Comparison of ENCODE assay signal across 8 cellular contexts in genomic region chr22:23179381-23180294, GRCh38. TPM values are rescaled to one million over a fixed set of nuclear protein-coding genes. Genes with fewer than 3 reads are reported as not detected.
A peak's percentile ranks its signal among the peaks of the same experiment; 100 is the strongest.
DNase-seq lines count a peak whose midpoint lies in the region; ATAC-seq and TF ChIP-seq lines count a peak whose summit lies in the region.

No MANE protein-coding gene starts in this region.

- no peak for TF ChIP-seq CTCF in GM23338 (conservative IDR thresholded peaks at IDR 0.05; ENCODE audit: low read depth in 2 of 2)

- peaks cover 42% of the 10 kb centered on the region for H3K36me3 Mint-ChIP-seq in GM23338 (ENCODE audit: low read depth)
- H3K36me3 Mint-ChIP-seq in effector memory CD8-positive, alpha-beta T cell (ENCODE audit: insufficient read depth), result peaks cover 33% of the 10 kb centered on the region
- H3K36me3 Mint-ChIP-seq in naive thymus-derived CD8-positive, alpha-beta T cell, result peaks cover 0 to 5% (median 0%) of the 10 kb centered on the region in 3 donors

- peaks cover 24% of the 10 kb centered on the region for H4K20me1 ChIP-seq in GM23338 (replicated peaks; ENCODE audit: insufficient read depth)

- no peaks in the 10 kb centered on the region for H3K9me2 ChIP-seq in GM23338 (ENCODE audit: insufficient read depth)

- peaks cover 42% of the 10 kb centered on the region for H3K4me1 Mint-ChIP-seq in GM23338
- H3K4me1 Mint-ChIP-seq in effector memory CD8-positive, alpha-beta T cell (ENCODE audit: low read depth in 2 of 2), result peaks cover 50 to 60% of the 10 kb centered on the region in 2 donors
- H3K4me1 Mint-ChIP-seq in naive thymus-derived CD8-positive, alpha-beta T cell, result peaks cover 38 to 68% (median 54%) of the 10 kb centered on the region in 4 donors

- peak; percentile 28 for DNase-seq in GM23338 (ENCODE audit: low spot score)
- DNase-seq in SJSA1 (ENCODE audit: low read depth in 1 of 2, low spot score in 2 of 2), result peak in 1 of 2 experiments; percentile 33
- no peak for DNase-seq in effector memory CD8-positive, alpha-beta T cell
- peak in 2 of 10 donors; percentile 11 to 15 for DNase-seq in naive thymus-derived CD8-positive, alpha-beta T cell
- DNase-seq in NCI-H82 (lab: John Stamatoyannopoulos, UW), result no peak
- DNase-seq in SKM-1 treated with dmso at 0.1 percent for 144 hours (lab: John Stamatoyannopoulos, UW; ENCODE audit: unreplicated experiment), result no peak
- no peak for DNase-seq in DMS79 treated with DMSO at 0.1 percent for 48 hours (lab: John Stamatoyannopoulos, UW)

- peak overlapping the region; percentile 76 for H3K4me2 ChIP-seq in GM23338

- peak overlapping the region; percentile 66 for H3K4me3 Mint-ChIP-seq in GM23338
- H3K4me3 Mint-ChIP-seq in effector memory CD8-positive, alpha-beta T cell, result peak overlapping the region; percentile 81 to 87
- H3K4me3 Mint-ChIP-seq in naive thymus-derived CD8-positive, alpha-beta T cell, result peak overlapping the region; percentile 75 to 94 (median 82)

- no peak overlapping the region for H3K27ac ChIP-seq in GM23338 (ENCODE audit: low read depth)
- H3K27ac ChIP-seq in SJSA1, result peak overlapping the region; percentile 14; the same call in 1 of the 2 replicates

- peaks cover 15% of the 10 kb centered on the region for H3K9me3 ChIP-seq in SJSA1 (replicated peaks)

- peaks cover 9% of the 10 kb centered on the region; the same call in 1 of the 2 replicates for H3F3A ChIP-seq in GM23338 (replicated peaks; ENCODE audit: low read depth)

- no peak overlapping the region; the same call in 1 of the 2 replicates for H3K27ac Mint-ChIP-seq in GM23338
- H3K27ac Mint-ChIP-seq in effector memory CD8-positive, alpha-beta T cell, result peak overlapping the region; percentile 91 to 92
- H3K27ac Mint-ChIP-seq in naive thymus-derived CD8-positive, alpha-beta T cell, result peak overlapping the region; percentile 57 to 93 (median 88)

- H3K9me3 Mint-ChIP-seq in GM23338, result peaks cover 23% of the 10 kb centered on the region
- H3K9me3 Mint-ChIP-seq in effector memory CD8-positive, alpha-beta T cell, result peaks cover 0 to 5% of the 10 kb centered on the region in 2 donors
- H3K9me3 Mint-ChIP-seq in naive thymus-derived CD8-positive, alpha-beta T cell, result peaks cover 0 to 15% (median 0%) of the 10 kb centered on the region in 9 donors

- POLR2A ChIA-PET in naive thymus-derived CD8-positive, alpha-beta T cell (lab: Charles Lee), result interaction anchor here (0.7 to 3.9 kb wide), 11 partner anchors 35 to 206 kb away, joined by 3 to 29 read pairs (median 3); partner anchors contain the start of gene RSPH14

- peaks cover 34% of the 10 kb centered on the region for H3K27me3 Mint-ChIP-seq in GM23338 (ENCODE audit: insufficient read depth, low read depth, poor library complexity)
- no peaks in the 10 kb centered on the region for H3K27me3 Mint-ChIP-seq in effector memory CD8-positive, alpha-beta T cell
- H3K27me3 Mint-ChIP-seq in naive thymus-derived CD8-positive, alpha-beta T cell, result no peaks in the 10 kb centered on the region

- H2AFZ ChIP-seq in GM23338, result peak overlapping the region; percentile 84

- peaks cover 35% of the 10 kb centered on the region for H3K79me2 ChIP-seq in GM23338 (replicated peaks; ENCODE audit: insufficient read depth)

- no peak; the same call in 2 of the 3 replicates for ATAC-seq in GM23338
- ATAC-seq in effector memory CD8-positive, alpha-beta T cell (replicated peaks), result no peak
- no peak for ATAC-seq in naive thymus-derived CD8-positive, alpha-beta T cell
- ATAC-seq in GM21381 (IDR thresholded peaks at IDR 0.05; ENCODE audit: unreplicated experiment), result no peak

- peaks cover 33% of the 10 kb centered on the region for H3K4me1 ChIP-seq in GM23338 (ENCODE audit: insufficient read depth)
- peaks cover 50% of the 10 kb centered on the region for H3K4me1 ChIP-seq in SJSA1 (replicated peaks)

- no peaks in the 10 kb centered on the region for H3K36me3 ChIP-seq in GM23338 (ENCODE audit: insufficient read depth)
- peaks cover 28% of the 10 kb centered on the region for H3K36me3 ChIP-seq in SJSA1

- H3K4me3 ChIP-seq in GM23338 (peak overlapping the region; percentile 50), SJSA1 (peak overlapping the region; percentile 76)

- H3K27me3 ChIP-seq in GM23338 (ENCODE audit: insufficient read depth) (peaks cover 11% of the 10 kb centered on the region), SJSA1 (replicated peaks) (no peaks in the 10 kb centered on the region)

TF ChIP-seq in GM23338, 12 proteins besides CTCF, POLR2A, EP300 and RAD21 (continues in another document):
- TF ChIP-seq EZH2 (IDR thresholded peaks at IDR 0.05; ENCODE audit: low read depth, unreplicated experiment) (no peak), ZNF331 (CRISPR knock-in tag; IDR thresholded peaks at IDR 0.05; ENCODE audit: low read depth) (no peak), STAT1 (IDR thresholded peaks at IDR 0.05; ENCODE audit: unreplicated experiment) (no peak), POLR2AphosphoS5 (IDR thresholded peaks at IDR 0.05; ENCODE audit: low read depth) (no peak), ETS1 (IDR thresholded peaks at IDR 0.05) (no peak), JUNB (IDR thresholded peaks at IDR 0.05; ENCODE audit: unreplicated experiment) (no peak)

RNA-seq across cellular contexts. Expression of gene BCR, which starts 0.7 kb away (rescaled TPM):
- total RNA-seq in GM23338 (2014; rRNA removed; shearing (Covaris generic)), result 101 and 121 TPM in 2 replicates
- 15.6 and 17.7 TPM in 2 replicates for polyA plus RNA-seq in GM23338 (2016; fragmentation: Nextera tagmentation; extraction: Ambion mirVana)
- total RNA-seq in SJSA1 (2014; rRNA removed; shearing (Covaris generic)), result 27.0 and 28.6 TPM in 2 replicates
- 10 to 100 TPM; 72.1 to 76.9 TPM for total RNA-seq in naive thymus-derived CD8-positive, alpha-beta T cell
- polyA plus RNA-seq in naive thymus-derived CD8-positive, alpha-beta T cell, result 10 to 100 TPM in 1 of 3 donors, 1 to 10 TPM in 2; 3.8 to 18.3 (median 5.6) TPM

RNA-seq across cellular contexts. Expression of gene RAB36, which starts 34.4 kb away (rescaled TPM):
- total RNA-seq in GM23338 (2014; rRNA removed; shearing (Covaris generic)), result 0.58 and 1.2 TPM in 2 replicates
- polyA plus RNA-seq in GM23338 (2016; fragmentation: Nextera tagmentation; extraction: Ambion mirVana), result 0.43 and 0.58 TPM in 2 replicates
- 0.42 TPM in 1 of 2 replicates, not detected in the other for total RNA-seq in SJSA1 (2014; rRNA removed; shearing (Covaris generic))
- 1 to 10 TPM; 1.1 to 1.2 TPM for total RNA-seq in naive thymus-derived CD8-positive, alpha-beta T cell
- polyA plus RNA-seq in naive thymus-derived CD8-positive, alpha-beta T cell, result 1 to 10 TPM in 1 of 3 donors, under 1 TPM in 2; 0.66 to 2.0 (median 0.97) TPM

RNA-seq across cellular contexts. Expression of gene RSPH14, which starts 37.8 kb away (rescaled TPM):
- total RNA-seq in GM23338 (2014; rRNA removed; shearing (Covaris generic)), result not detected in 2 replicates
- polyA plus RNA-seq in GM23338 (2016; fragmentation: Nextera tagmentation; extraction: Ambion mirVana), result 1.8 and 2.5 TPM in 2 replicates
- total RNA-seq in SJSA1 (2014; rRNA removed; shearing (Covaris generic)), result not detected in 2 replicates
- under 1 TPM in 1 of 2 experiments, not detected in 1; 0.77 TPM for total RNA-seq in naive thymus-derived CD8-positive, alpha-beta T cell
- polyA plus RNA-seq in naive thymus-derived CD8-positive, alpha-beta T cell, result under 1 TPM in 1 of 3 donors, not detected in 2; 0.26 TPM
